16 cellular contexts compared by ENCODE assay signal in genomic region chr12:77345336-77345735, GRCh38.
DNase-seq lines count a peak whose midpoint lies in the region; ATAC-seq and TF ChIP-seq lines count a peak whose summit lies in the region.
"Had no signal": no experiment of that assay in that cellular context is flagged by ENCODE, and none has a peak within 500 bp of the region (broad histone marks: within the 10 kb centered on the region; RNA-seq: fewer than 3 reads in every experiment).

No MANE protein-coding gene starts in this region.

- H2AFZ ChIP-seq in SK-N-SH (ENCODE audit: low read depth): no peak overlapping the region

- POLR2A ChIA-PET in SK-N-SH (lab: Yijun Ruan, JAX): no interaction called here
- POLR2A ChIA-PET in activated CD4-positive, alpha-beta memory T cell treated with anti-CD3 and anti-CD28 coated beads for 36 hours (lab: Charles Lee): no interaction called here

- peak overlapping the region; percentile 61 for H3K4me2 ChIP-seq in SK-N-SH

- no peaks in the 10 kb centered on the region for H3K4me1 Mint-ChIP-seq in activated CD4-positive, alpha-beta memory T cell treated with anti-CD3 and anti-CD28 coated beads for 36 hours (ENCODE audit: low read depth)
- H3K4me1 Mint-ChIP-seq: CD8-positive, alpha-beta memory T cell; IgD-negative memory B cell had no signal

- H3K9me3 ChIP-seq in SK-N-SH: no peaks in the 10 kb centered on the region
- no peaks in the 10 kb centered on the region for H3K9me3 ChIP-seq in heart right ventricle
- H3K9me3 ChIP-seq in right cardiac atrium (ENCODE audit: control insufficient read depth, low read length): no peaks in the 10 kb centered on the region
- H3K9me3 ChIP-seq: Caco-2, HAP-1 had no signal

- H3K79me2 ChIP-seq in SK-N-SH (ENCODE audit: insufficient read depth): peaks cover 23% of the 10 kb centered on the region

- ATAC-seq in SK-N-SH treated with all-trans-retinoic acid at 6 μM for 48 hours: no peak
- ATAC-seq in heart right ventricle: peak; percentile 56 to 89 (median 76)
- ATAC-seq in right cardiac atrium: no peak
- no peak for ATAC-seq in GM19452 (IDR thresholded peaks at IDR 0.05; ENCODE audit: unreplicated experiment)
- no peak for ATAC-seq in HG03432 (IDR thresholded peaks at IDR 0.05; ENCODE audit: unreplicated experiment)

- WGBS in SK-N-SH (ENCODE audit: low lambda C conversion rate): 57% methylated on average over 1 of the region's 1 CpG
- 31 to 49% methylated on average over 1 of the region's 1 CpG for WGBS in heart right ventricle, 2 donors
- 38% methylated on average over 1 of the region's 1 CpG for WGBS in right cardiac atrium

- H3K4me3 ChIP-seq in SK-N-SH (ENCODE audit: low read depth in 2 of 2, low read length in 1 of 2): no peak overlapping the region
- H3K4me3 ChIP-seq in heart right ventricle: no peak overlapping the region
- no peak overlapping the region for H3K4me3 ChIP-seq in right cardiac atrium (ENCODE audit: low read length)
- H3K4me3 ChIP-seq: HAP-1 had no signal

- no peaks in the 10 kb centered on the region for H3K36me3 ChIP-seq in SK-N-SH (replicated peaks in 1 of 2; ENCODE audit: control insufficient read depth in 1 of 2, insufficient read depth in 2 of 2, low read length in 1 of 2)
- H3K36me3 ChIP-seq in heart right ventricle: no peaks in the 10 kb centered on the region
- H3K36me3 ChIP-seq: HAP-1 had no signal

- H3K36me3 Mint-ChIP-seq in activated CD4-positive, alpha-beta memory T cell treated with anti-CD3 and anti-CD28 coated beads for 36 hours: no peaks in the 10 kb centered on the region
- H3K36me3 Mint-ChIP-seq: CD8-positive, alpha-beta memory T cell; IgD-negative memory B cell had no signal

- H3K27ac ChIP-seq in SK-N-SH (ENCODE audit: low read depth in 2 of 2, low read length in 1 of 2) (peak overlapping the region; percentile 2 to 63; a peak in 3 of 4 replicates), heart right ventricle (peak overlapping the region in 8 of 10 donors; percentile 11 to 72 (median 39)), right cardiac atrium (ENCODE audit: low read length) (peak overlapping the region; percentile 62)
- H3K27ac ChIP-seq: 22Rv1 had no signal

- no peaks in the 10 kb centered on the region for H3K27me3 ChIP-seq in SK-N-SH (ENCODE audit: insufficient read depth)
- H3K27me3 ChIP-seq in heart right ventricle: no peaks in the 10 kb centered on the region
- H3K27me3 ChIP-seq in right cardiac atrium (ENCODE audit: control insufficient read depth, insufficient read depth): no peaks in the 10 kb centered on the region

- TF ChIP-seq RAD21 in SK-N-SH (IDR thresholded peaks at IDR 0.05; ENCODE audit: low read length): no peak

- CTCF ChIA-PET in SK-N-SH (lab: Yijun Ruan, JAX): no interaction called here
- CTCF ChIA-PET in activated CD4-positive, alpha-beta memory T cell treated with anti-CD3 and anti-CD28 coated beads for 36 hours (lab: Charles Lee): no interaction called here

- no peaks in the 10 kb centered on the region for H3K9me3 Mint-ChIP-seq in activated CD4-positive, alpha-beta memory T cell treated with anti-CD3 and anti-CD28 coated beads for 36 hours

- no peak for TF ChIP-seq EP300 in SK-N-SH (IDR thresholded peaks at IDR 0.05; ENCODE audit: borderline replicate concordance in 1 of 2, low read depth in 1 of 2, low read length in 1 of 2)

- peaks cover 11% of the 10 kb centered on the region for H3F3A ChIP-seq in SK-N-SH (replicated peaks; ENCODE audit: insufficient read depth)

- no peaks in the 10 kb centered on the region for H3K9me2 ChIP-seq in SK-N-SH

- intact Hi-C loops in heart right ventricle (cut with DNase I): loop anchor here in 1 of 10 donors (2.0 kb wide), 1 partner anchor 21 kb away; no protein-coding TSS in a partner anchor
- intact Hi-C loops in right cardiac atrium (cut with DNase I): no loop called here
- intact Hi-C loops in activated CD4-positive, alpha-beta memory T cell treated with anti-CD3 and anti-CD28 coated beads for 36 hours (cut with micrococcal nuclease): no loop called here

- TF ChIP-seq CTCF in SK-N-SH (IDR thresholded peaks at IDR 0.05): no peak
- no peak for TF ChIP-seq CTCF in heart right ventricle (IDR thresholded peaks at IDR 0.05)

- H3K27me3 Mint-ChIP-seq in activated CD4-positive, alpha-beta memory T cell treated with anti-CD3 and anti-CD28 coated beads for 36 hours: no peaks in the 10 kb centered on the region
- H3K27me3 Mint-ChIP-seq: IgD-negative memory B cell had no signal

- H3K27ac Mint-ChIP-seq in activated CD4-positive, alpha-beta memory T cell treated with anti-CD3 and anti-CD28 coated beads for 36 hours: no peak overlapping the region
- H3K27ac Mint-ChIP-seq: CD8-positive, alpha-beta memory T cell; IgD-negative memory B cell had no signal

- no peaks in the 10 kb centered on the region for H4K20me1 ChIP-seq in SK-N-SH (ENCODE audit: insufficient read depth)

- DNase-seq in SK-N-SH (no peak), heart right ventricle (no peak), right cardiac atrium (no peak), NCI-H1417 treated with DMSO at 0.1 percent for 48 hours (lab: John Stamatoyannopoulos, UW) (no peak)
- DNase-seq in activated CD4-positive, alpha-beta memory T cell treated with anti-CD3 and anti-CD28 coated beads for 36 hours: no peak
- DNase-seq: Caco-2; CD8-positive, alpha-beta memory T cell; DND-41; GDM1; GOT3 had no signal

- no peak overlapping the region for H3K4me3 Mint-ChIP-seq in activated CD4-positive, alpha-beta memory T cell treated with anti-CD3 and anti-CD28 coated beads for 36 hours
- H3K4me3 Mint-ChIP-seq: CD8-positive, alpha-beta memory T cell; IgD-negative memory B cell had no signal

- no peak overlapping the region for H3K9ac ChIP-seq in SK-N-SH

- H3K4me1 ChIP-seq in SK-N-SH (ENCODE audit: control insufficient read depth in 1 of 2, insufficient read depth in 2 of 2, low read depth in 1 of 2, low read length in 1 of 2) (peaks cover 2 to 38% of the 10 kb centered on the region in 2 experiments), heart right ventricle (peaks cover 0 to 58% (median 33%) of the 10 kb centered on the region in 9 donors), right cardiac atrium (ENCODE audit: control insufficient read depth, insufficient read depth, low read length) (no peaks in the 10 kb centered on the region)
- H3K4me1 ChIP-seq: Caco-2, HAP-1 had no signal

TF ChIP-seq in SK-N-SH, 30 proteins besides CTCF, POLR2A, EP300 and RAD21 (continues in another document):
- no peak for TF ChIP-seq ELF1 (IDR thresholded peaks at IDR 0.05)
- TF ChIP-seq NRF1 (IDR thresholded peaks at IDR 0.05; ENCODE audit: low read depth, low read length): no peak
- no peak for TF ChIP-seq POLR2AphosphoS5 (IDR thresholded peaks at IDR 0.05; ENCODE audit: low read depth, low read length)
- TF ChIP-seq RFX5 (IDR thresholded peaks at IDR 0.05; ENCODE audit: low read length): no peak
- TF ChIP-seq GATA2 (CRISPR knock-in tag; IDR thresholded peaks at IDR 0.05): no peak
- no peak for TF ChIP-seq RXRA (IDR thresholded peaks at IDR 0.05; ENCODE audit: borderline replicate concordance, low read depth)
- TF ChIP-seq FOXJ3 (CRISPR knock-in tag; IDR thresholded peaks at IDR 0.05): no peak
- no peak for TF ChIP-seq MEF2A (IDR thresholded peaks at IDR 0.05; ENCODE audit: borderline replicate concordance, low read depth)
- no peak for TF ChIP-seq SMC3 (IDR thresholded peaks at IDR 0.05; ENCODE audit: low read depth, low read length)
- no peak for TF ChIP-seq GABPA (IDR thresholded peaks at IDR 0.05; ENCODE audit: low read depth)
- TF ChIP-seq TAF1 (IDR thresholded peaks at IDR 0.05; ENCODE audit: borderline replicate concordance, low read depth, low read length): no peak
- no peak for TF ChIP-seq FOSL2 (IDR thresholded peaks at IDR 0.05; ENCODE audit: borderline replicate concordance, low read depth)

TF ChIP-seq in SK-N-SH treated with all-trans-retinoic acid at 6 μM for 48 hours, 23 proteins besides CTCF, POLR2A, EP300 and RAD21:
- TF ChIP-seq PATZ1 (CRISPR knock-in tag; IDR thresholded peaks at IDR 0.05; ENCODE audit: borderline replicate concordance): no peak
TF ChIP-seq in SK-N-SH treated with all-trans-retinoic acid at 6 μM for 48 hours: peak in this region for 0.

Comparison
In these comparisons a context has a peak if more than half of its experiments do, and no peak if none do; other contexts are left out.
1. ATAC-seq: peak in heart right ventricle (8 of 8); none in SK-N-SH treated with all-trans-retinoic acid at 6 μM for 48 hours (single experiment), right cardiac atrium (0 of 2), GM19452 (single experiment) and HG03432 (single experiment).
2. Peak in every context shown above with its lines, with median percentiles within 50 percentile points of each other: H3K27ac ChIP-seq.